ENCODE assay signal across 9 cellular contexts in genomic region chr11:133945087-133945974, GRCh38. TPM values are rescaled to one million over a fixed set of nuclear protein-coding genes. Genes with fewer than 3 reads are reported as not detected.
DNase-seq lines count a peak whose midpoint lies in the region; ATAC-seq and TF ChIP-seq lines count a peak whose summit lies in the region.
"Had no signal": no experiment of that assay in that cellular context is flagged by ENCODE, and none has a peak within 500 bp of the region (broad histone marks: within the 10 kb centered on the region; RNA-seq: fewer than 3 reads in every experiment).

No MANE protein-coding gene starts in this region.

- no peak for TF ChIP-seq CTCF in AG10803 (conservative IDR thresholded peaks at IDR 0.05; ENCODE audit: low read length)
- no peak for TF ChIP-seq CTCF in neural cell (IDR thresholded peaks at IDR 0.05; ENCODE audit: poor library complexity, severe bottlenecking)
- TF ChIP-seq CTCF in thoracic aorta (IDR thresholded peaks at IDR 0.05) = no peak

- no peaks in the 10 kb centered on the region for H4K20me1 ChIP-seq in neural cell (ENCODE audit: insufficient read depth)

- H2AFZ ChIP-seq in neural cell (ENCODE audit: low read depth, low read length) = no peak overlapping the region

- H3K9me2 ChIP-seq in neural cell (ENCODE audit: insufficient read depth, low read length) = no peaks in the 10 kb centered on the region

- ATAC-seq in T-helper 17 cell (peak; percentile 76), thoracic aorta (ENCODE audit: insufficient number of reproducible peaks, low FRiP score, low read depth) (no peak)

- DNase-seq in AG10803 (ENCODE audit: low read depth) (peak; percentile 36), T-helper 17 cell (peak; percentile 57 to 73 (median 61)), thoracic aorta (ENCODE audit: low spot score) (no peak), NCI-H187 treated with DMSO at 0.1 percent for 48 hours (lab: John Stamatoyannopoulos, UW) (no peak), middle frontal gyrus (ENCODE audit: extremely low spot score, low spot score) (no peak), Kasumi-1 (lab: John Stamatoyannopoulos, UW) (no peak)
- DNase-seq in activated naive CD8-positive, alpha-beta T cell treated with anti-CD3 and anti-CD28 coated beads for 36 hours = peak; percentile 91

- no peak overlapping the region for H3K9ac ChIP-seq in neural cell (ENCODE audit: low read length)

- no peak overlapping the region for H3K4me2 ChIP-seq in neural cell (ENCODE audit: low read length)

- H3K4me3 Mint-ChIP-seq in T-helper 17 cell = peak overlapping the region; percentile 97
- peak overlapping the region; percentile 75 for H3K4me3 Mint-ChIP-seq in activated naive CD8-positive, alpha-beta T cell treated with anti-CD3 and anti-CD28 coated beads for 36 hours
- H3K4me3 Mint-ChIP-seq: B cell had no signal

- H3K4me1 Mint-ChIP-seq in T-helper 17 cell = peaks cover 63% of the 10 kb centered on the region
- H3K4me1 Mint-ChIP-seq in activated naive CD8-positive, alpha-beta T cell treated with anti-CD3 and anti-CD28 coated beads for 36 hours = peaks cover 67% of the 10 kb centered on the region
- H3K4me1 Mint-ChIP-seq: B cell had no signal

- no peaks in the 10 kb centered on the region for H3K36me3 ChIP-seq in neural cell (ENCODE audit: insufficient read depth, low read length)
- H3K36me3 ChIP-seq in thoracic aorta = peaks cover 18% of the 10 kb centered on the region

- peak overlapping the region; percentile 96 for H3K27ac Mint-ChIP-seq in T-helper 17 cell
- H3K27ac Mint-ChIP-seq in activated naive CD8-positive, alpha-beta T cell treated with anti-CD3 and anti-CD28 coated beads for 36 hours = peak overlapping the region; percentile 94
- H3K27ac Mint-ChIP-seq: B cell had no signal

- peaks cover 5% of the 10 kb centered on the region for H3F3A ChIP-seq in neural cell (ENCODE audit: insufficient read depth, low read length, poor library complexity, severe bottlenecking)

- no peaks in the 10 kb centered on the region for H3K27me3 Mint-ChIP-seq in T-helper 17 cell
- H3K27me3 Mint-ChIP-seq in activated naive CD8-positive, alpha-beta T cell treated with anti-CD3 and anti-CD28 coated beads for 36 hours = no peaks in the 10 kb centered on the region

- H3K27me3 ChIP-seq in neural cell (ENCODE audit: insufficient read depth, low read depth, low read length) = no peaks in the 10 kb centered on the region
- H3K27me3 ChIP-seq in thoracic aorta (replicated peaks; ENCODE audit: insufficient read depth) = no peaks in the 10 kb centered on the region

- peaks cover 2% of the 10 kb centered on the region for H3K36me3 Mint-ChIP-seq in T-helper 17 cell (ENCODE audit: low read depth)
- H3K36me3 Mint-ChIP-seq in activated naive CD8-positive, alpha-beta T cell treated with anti-CD3 and anti-CD28 coated beads for 36 hours = peaks cover 32% of the 10 kb centered on the region

- H3K9me3 Mint-ChIP-seq in activated naive CD8-positive, alpha-beta T cell treated with anti-CD3 and anti-CD28 coated beads for 36 hours = no peaks in the 10 kb centered on the region

- H3K4me1 ChIP-seq in thoracic aorta (ENCODE audit: control insufficient read depth in 1 of 2, low read depth in 2 of 2) = peaks cover 36 to 55% of the 10 kb centered on the region in 2 donors

- H3K27ac ChIP-seq in neural cell (ENCODE audit: low read length) (no peak overlapping the region), thoracic aorta (no peak overlapping the region)

- no peak for TF ChIP-seq EP300 in neural cell (conservative IDR thresholded peaks at IDR 0.05; ENCODE audit: poor library complexity, severe bottlenecking)

- no peak for TF ChIP-seq RAD21 in neural cell (conservative IDR thresholded peaks at IDR 0.05)

- H3K4me3 ChIP-seq in AG10803 (ENCODE audit: low read length) (no peak overlapping the region; the same call in 1 of the 2 replicates), neural cell (ENCODE audit: low read length) (peak overlapping the region; percentile 59), thoracic aorta (peak overlapping the region; percentile 5)

- no peaks in the 10 kb centered on the region for H3K9me3 ChIP-seq in T-helper 17 cell (ENCODE audit: control insufficient read depth, low read length, poor library complexity, severe bottlenecking)
- no peaks in the 10 kb centered on the region for H3K9me3 ChIP-seq in neural cell (ENCODE audit: low read length)
- no peaks in the 10 kb centered on the region for H3K9me3 ChIP-seq in thoracic aorta

- peaks cover 7% of the 10 kb centered on the region for H3K79me2 ChIP-seq in neural cell (replicated peaks; ENCODE audit: insufficient read depth, low read length)

TF ChIP-seq in neural cell, 6 proteins besides CTCF, POLR2A, EP300 and RAD21:
- TF ChIP-seq SMC3 (conservative IDR thresholded peaks at IDR 0.05; ENCODE audit: poor library complexity) (no peak), MXI1 (conservative IDR thresholded peaks at IDR 0.05; ENCODE audit: poor library complexity, severe bottlenecking) (no peak), POLR2AphosphoS5 (IDR thresholded peaks at IDR 0.05) (no peak), TAF1 (IDR thresholded peaks at IDR 0.05; ENCODE audit: low read depth) (no peak), EZH2 (IDR thresholded peaks at IDR 0.05; ENCODE audit: borderline replicate concordance, insufficient read depth, low read length, poor library complexity, severe bottlenecking) (no peak), REST (IDR thresholded peaks at IDR 0.05; ENCODE audit: borderline replicate concordance) (no peak)

RNA-seq across cellular contexts. Expression of gene IGSF9B, which starts 11.4 kb away (rescaled TPM):
- total RNA-seq in T-helper 17 cell = 10 to 100 TPM; 43.8 to 52.9 TPM
- 10 to 100 TPM; 36.0 to 46.5 TPM for total RNA-seq in activated naive CD8-positive, alpha-beta T cell treated with anti-CD3 and anti-CD28 coated beads for 36 hours
- 2.3 and 4.8 TPM in 2 replicates for polyA plus RNA-seq in neural cell
- polyA minus RNA-seq in neural cell = 28.5 and 37.7 TPM in 2 replicates
- 10 to 100 TPM; 67.1 to 77.2 TPM for total RNA-seq in thoracic aorta

Comparison
In these comparisons a context has a peak if more than half of its experiments do, and no peak if none do; other contexts are left out.
1. DNase-seq: peak in AG10803 (single experiment), T-helper 17 cell (3 of 3) and activated naive CD8-positive, alpha-beta T cell treated with anti-CD3 and anti-CD28 coated beads for 36 hours (single experiment); none in thoracic aorta (single experiment), NCI-H187 treated with DMSO at 0.1 percent for 48 hours (single experiment), middle frontal gyrus (single experiment) and Kasumi-1 (0 of 2).